In the genomic region with DNA sequence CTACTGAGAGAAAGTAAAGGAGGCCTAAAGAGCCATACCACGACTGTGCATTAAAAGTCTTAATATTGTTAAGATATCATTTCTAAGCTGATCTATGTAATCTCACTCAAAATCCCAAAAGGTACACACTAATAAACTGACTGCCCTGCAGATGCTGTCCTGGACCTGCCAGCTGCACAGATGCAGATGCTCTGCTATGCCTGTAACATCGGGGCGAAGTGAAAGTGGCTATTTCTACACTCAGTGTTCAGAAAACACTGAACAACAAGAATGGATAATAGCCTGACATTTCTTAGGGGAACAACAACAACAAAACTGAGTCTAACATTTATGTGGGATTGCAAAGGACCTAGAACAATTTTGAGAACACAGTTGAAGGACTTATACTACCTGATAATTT, we compare ENCODE assay signal across 29 cellular contexts. TPM values are rescaled to one million over a fixed set of nuclear protein-coding genes. Genes with fewer than 3 reads are reported as not detected.
DNase-seq lines count a peak whose midpoint lies in the region; ATAC-seq, FAIRE-seq and TF ChIP-seq lines count a peak whose summit lies in the region.
"Had no signal": no experiment of that assay in that cellular context is flagged by ENCODE, and none has a peak within 500 bp of the region (broad histone marks: within the 10 kb centered on the region; RNA-seq: fewer than 3 reads in every experiment).

No MANE protein-coding gene starts in this region.

- H2AFZ ChIP-seq in OCI-LY1 (ENCODE audit: low read length), result no peak overlapping the region
- H2AFZ ChIP-seq: parathyroid adenoma, PC-9 had no signal

- in situ Hi-C loops in KBM-7 (cut with MboI; ENCODE audit: low pct_unique_long_range_greater_than_20kb, low sequenced_read_pairs), result no loop called here

- H3K9me3 ChIP-seq in OCI-LY1 (ENCODE audit: low read length), result no peaks in the 10 kb centered on the region
- no peaks in the 10 kb centered on the region for H3K9me3 ChIP-seq in skeletal muscle satellite cell (replicated peaks; ENCODE audit: low read length)
- H3K9me3 ChIP-seq: mucosa of descending colon, tibial artery had no signal

- H3K4me3 ChIP-seq in OCI-LY1 (ENCODE audit: low read depth, low read length, poor library complexity, severe bottlenecking) (peak overlapping the region; percentile 15), fibroblast of the aortic adventitia (ENCODE audit: low read depth, low read length) (no peak overlapping the region), skeletal muscle satellite cell (ENCODE audit: low read length) (peak overlapping the region; percentile 42)
- H3K4me3 ChIP-seq: mucosa of descending colon, PC-9, tibial artery had no signal

- no peaks in the 10 kb centered on the region for H4K20me1 ChIP-seq in OCI-LY1 (ENCODE audit: insufficient read depth, low read length)

- no peaks in the 10 kb centered on the region for H3F3A ChIP-seq in OCI-LY1 (ENCODE audit: insufficient read depth, low read length)

- peak overlapping the region; percentile 57 for H3K4me2 ChIP-seq in OCI-LY1 (ENCODE audit: low read length)
- H3K4me2 ChIP-seq in skeletal muscle satellite cell (ENCODE audit: low read length), result peak overlapping the region; percentile 82
- H3K4me2 ChIP-seq: PC-9 had no signal

- peaks cover 41% of the 10 kb centered on the region for H3K36me3 ChIP-seq in OCI-LY1 (ENCODE audit: insufficient read depth, low read length)
- H3K36me3 ChIP-seq in skeletal muscle satellite cell (ENCODE audit: insufficient read depth, low read length), result no peaks in the 10 kb centered on the region
- H3K36me3 ChIP-seq: brain microvascular endothelial cell had no signal

- H3K4me1 ChIP-seq in OCI-LY1 (ENCODE audit: insufficient read depth, low read length, severe bottlenecking) (peaks cover 9% of the 10 kb centered on the region), skeletal muscle satellite cell (ENCODE audit: control insufficient read depth, insufficient read depth, low read length) (peaks cover 3% of the 10 kb centered on the region)
- H3K4me1 ChIP-seq: parathyroid adenoma, tibial artery had no signal

- no peak for TF ChIP-seq CTCF in OCI-LY1 (IDR thresholded peaks at IDR 0.05; ENCODE audit: low read length)
- no peak for TF ChIP-seq CTCF in fibroblast of the aortic adventitia (IDR thresholded peaks at IDR 0.05; ENCODE audit: insufficient read depth, low read length)

- TF ChIP-seq POLR2A in GM12892 (IDR thresholded peaks at IDR 0.05; ENCODE audit: low read depth, low read length), result no peak

- DNase-seq in GM12892 (ENCODE audit: insufficient read length) (no peak), fibroblast of the aortic adventitia (ENCODE audit: low read depth) (peak; percentile 23), SKM-1 (lab: John Stamatoyannopoulos, UW; ENCODE audit: unreplicated experiment) (no peak), NCI-H345 treated with DMSO at 0.1 percent for 48 hours (lab: John Stamatoyannopoulos, UW; ENCODE audit: unreplicated experiment) (no peak), KBM-7 (no peak)
- DNase-seq: activated gamma-delta T cell treated with Interleukin-2 at 50 U/mL for 16 hours; activated T-cell treated with anti-CD3 and anti-CD28 coated beads, Interleukin-2, amount 50 U/mL, for 1 hour; brain microvascular endothelial cell; CD8-positive, alpha-beta T cell; DMS 273 treated with DMSO at 0.1 percent for 48 hours; islet precursor cell; NCI-H1092 treated with DMSO at 0.1 percent for 48 hours; NCI-H2081 treated with DMSO at 0.1 percent for 48 hours; NCI-H345; nephron progenitor cell; PC-9; right cardiac atrium; SHP77 treated with DMSO at 0.1 percent for 48 hours; T-helper 1 cell; tibial artery had no signal

- H3K27ac ChIP-seq in OCI-LY1 (ENCODE audit: low read depth, low read length, poor library complexity, severe bottlenecking), result no peak overlapping the region
- H3K27ac ChIP-seq: brain microvascular endothelial cell, parathyroid adenoma, PC-9, tibial artery had no signal

- H3K9ac ChIP-seq in OCI-LY1 (ENCODE audit: low read length), result peak overlapping the region; percentile 22; the same call in 1 of the 2 replicates
- peak overlapping the region; percentile 73 for H3K9ac ChIP-seq in skeletal muscle satellite cell (ENCODE audit: low read depth, low read length)
- H3K9ac ChIP-seq: parathyroid adenoma had no signal

- FAIRE-seq in GM12892 (lab: Jason Lieb, UNC), result peak; percentile 70
- FAIRE-seq: colon, H1 had no signal

- H3K79me2 ChIP-seq in OCI-LY1 (ENCODE audit: insufficient read depth, low read length), result no peaks in the 10 kb centered on the region
- H3K79me2 ChIP-seq: parathyroid adenoma had no signal

- no peak for ATAC-seq in HG03039 (IDR thresholded peaks at IDR 0.05; ENCODE audit: unreplicated experiment)
- ATAC-seq: activated CD4-positive, CD25-positive, alpha-beta regulatory T cell treated with anti-CD3 and anti-CD28 coated beads, Interleukin-2, amount 50 U/mL, for 24 hours; CD8-positive, alpha-beta T cell; esophagus mucosa; mucosa of descending colon; right cardiac atrium had no signal

- H3K9me2 ChIP-seq in OCI-LY1 (ENCODE audit: low read depth, low read length), result no peaks in the 10 kb centered on the region

- no peaks in the 10 kb centered on the region for H3K27me3 ChIP-seq in OCI-LY1 (ENCODE audit: insufficient read depth, low read length)
- no peaks in the 10 kb centered on the region for H3K27me3 ChIP-seq in skeletal muscle satellite cell (ENCODE audit: control insufficient read depth, insufficient read depth, low read length)
- H3K27me3 ChIP-seq: brain microvascular endothelial cell, tibial artery had no signal

RNA-seq across cellular contexts. Expression of a gene that starts 31.9 kb away (rescaled TPM):
- 17.5 TPM for polyA plus RNA-seq in GM12892 (2012; ENCODE audit: missing spikeins)
- 2.2 and 28.1 TPM in 2 replicates for total RNA-seq in fibroblast of the aortic adventitia (ENCODE audit: low replicate concordance)
- total RNA-seq in skeletal muscle satellite cell (2012; rRNA removed), result 17.0 and 17.2 TPM in 2 replicates
